In genomic region chr3:78134496-78134895, GRCh38 we compare ENCODE assay signal across 35 cellular contexts.
"Had no signal": no experiment of that assay in that cellular context is flagged by ENCODE, and none has a peak within 500 bp of the region (broad histone marks: within the 10 kb centered on the region; RNA-seq: fewer than 3 reads in every experiment).

No MANE protein-coding gene starts in this region.

- H3K27ac Mint-ChIP-seq: activated B cell treated with CpG ODN at 0.5 μM for 24 hours; activated CD4-positive, alpha-beta memory T cell treated with anti-CD3 and anti-CD28 coated beads for 36 hours; activated CD4-positive, alpha-beta T cell treated with anti-CD3 and anti-CD28 coated beads, Interleukin-2, amount 10 ng/mL, durations not matched to agents 24 days and 14 days; activated CD8-positive, alpha-beta T cell treated with anti-CD3 and anti-CD28 coated beads for 36 hours; activated naive CD4-positive, alpha-beta T cell treated with anti-CD3 and anti-CD28 coated beads for 36 hours; activated naive CD4-positive, alpha-beta T cell treated with anti-CD3 and anti-CD28 coated beads, Interleukin-2, amount 50 U/mL, for 72 hours; activated naive CD8-positive, alpha-beta T cell treated with anti-CD3 and anti-CD28 coated beads for 36 hours; activated T-cell treated with anti-CD3 and anti-CD28 coated beads, Interleukin-2, amount 50 U/mL, for 72 hours; activated T-helper 1 cell treated with anti-CD3 and anti-CD28 coated beads, Interleukin-12 subunit alpha, Interleukin-12 subunit beta, Interleukin-2, Interleukin-4 antibody, amounts not matched to agents 30 ng/mL and 10 ng/mL and 1 ng/mL, durations not matched to agents 14 hours and 24 hours and 36 hours; activated T-helper 17 cell treated with anti-CD3 and anti-CD28 coated beads, Interleukin-2, amount 50 U/mL, for 72 hours; T-helper 1 cell treated with Interleukin-12 subunit alpha and Interleukin-12 subunit beta and Interleukin-4 antibody, amounts not matched to agents 30 μg/mL and 1 μg/mL, for 36 hours; T-helper 2 cell treated with Interferon-gamma antibody and Interleukin-4, amounts not matched to agents 5 μg/mL and 100 μg/mL, for 36 hours had no signal

- H3K4me3 ChIP-seq: adrenal gland, body of pancreas, breast epithelium had no signal

- H3K4me1 ChIP-seq: adrenal gland, body of pancreas, breast epithelium had no signal

- H3K27ac ChIP-seq: adrenal gland, body of pancreas, brain microvascular endothelial cell, breast epithelium, VCaP had no signal

- H3K9me3 ChIP-seq: adrenal gland, body of pancreas, breast epithelium had no signal

- ATAC-seq: activated CD8-positive, alpha-beta T cell treated with anti-CD3 and anti-CD28 coated beads for 36 hours; activated naive CD4-positive, alpha-beta T cell treated with anti-CD3 and anti-CD28 coated beads, Interleukin-2, amount 50 U/mL, for 72 hours; activated T-cell treated with anti-CD3 and anti-CD28 coated beads, Interleukin-2, amount 50 U/mL, for 4 hours; activated T-cell treated with anti-CD3 and anti-CD28 coated beads, Interleukin-2, amount 50 U/mL, for 72 hours; activated T-helper 17 cell treated with anti-CD3 and anti-CD28 coated beads, Interleukin-2, amount 50 U/mL, for 72 hours; body of pancreas had no signal

- H3K27me3 Mint-ChIP-seq: activated B cell treated with CpG ODN at 0.5 μM for 24 hours; activated CD4-positive, alpha-beta memory T cell treated with anti-CD3 and anti-CD28 coated beads for 36 hours; activated CD4-positive, alpha-beta T cell treated with anti-CD3 and anti-CD28 coated beads, Interleukin-2, amount 10 ng/mL, durations not matched to agents 24 days and 14 days; activated CD8-positive, alpha-beta T cell treated with anti-CD3 and anti-CD28 coated beads for 36 hours; activated naive CD8-positive, alpha-beta T cell treated with anti-CD3 and anti-CD28 coated beads for 36 hours; activated T-helper 17 cell treated with anti-CD3 and anti-CD28 coated beads, Interleukin-2, amount 50 U/mL, for 72 hours had no signal

- H3K27me3 ChIP-seq: adrenal gland, body of pancreas, brain microvascular endothelial cell, breast epithelium had no signal

- DNase-seq: activated B cell treated with CpG ODN at 0.5 μM for 24 hours; activated CD4-positive, alpha-beta memory T cell treated with anti-CD3 and anti-CD28 coated beads for 36 hours; activated CD4-positive, alpha-beta T cell treated with anti-CD3 and anti-CD28 coated beads for 4 hours; activated CD4-positive, alpha-beta T cell treated with anti-CD3 and anti-CD28 coated beads, Interleukin-2, amount 10 ng/mL, durations not matched to agents 24 days and 14 days; activated CD4-positive, alpha-beta T cell treated with anti-CD3 and anti-CD28 coated beads, Interleukin-2, amount 50 U/mL, for 1 hour; activated CD4-positive, alpha-beta T cell treated with anti-CD3 and anti-CD28 coated beads, Interleukin-2, amount 50 U/mL, for 4 hours; activated CD4-positive, CD25-positive, alpha-beta regulatory T cell treated with anti-CD3 and anti-CD28 coated beads, Interleukin-2, amount 50 U/mL, for 72 hours; activated CD8-positive, alpha-beta memory T cell treated with anti-CD3 and anti-CD28 coated beads, Interleukin-2, amount 50 U/mL, for 4 hours; activated CD8-positive, alpha-beta T cell treated with anti-CD3 and anti-CD28 coated beads for 36 hours; activated effector memory CD4-positive, alpha-beta T cell treated with anti-CD3 and anti-CD28 coated beads, Interleukin-2, amount 50 U/mL, for 16 hours; activated gamma-delta T cell treated with Interleukin-2 at 50 U/mL for 16 hours; activated naive CD4-positive, alpha-beta T cell; activated naive CD4-positive, alpha-beta T cell treated with anti-CD3 and anti-CD28 coated beads for 36 hours; activated naive CD4-positive, alpha-beta T cell treated with anti-CD3 and anti-CD28 coated beads, Interleukin-2, amount 50 U/mL, for 16 hours; activated naive CD8-positive, alpha-beta T cell treated with anti-CD3 and anti-CD28 coated beads for 36 hours; activated T-cell treated with anti-CD3 and anti-CD28 coated beads for 4 hours; activated T-cell treated with anti-CD3 and anti-CD28 coated beads, Interleukin-2, amount 50 U/mL, for 1 hour; activated T-cell treated with anti-CD3 and anti-CD28 coated beads, Interleukin-2, amount 50 U/mL, for 4 hours; activated T-cell treated with anti-CD3 and anti-CD28 coated beads, Interleukin-2, amount 50 U/mL, for 72 hours; adrenal gland; amniotic stem cell; aorta; body of pancreas; brain microvascular endothelial cell; central memory CD4-positive, alpha-beta T cell; T-helper 1 cell; T-helper 2 cell; T-helper 9 cell had no signal

- H3K36me3 Mint-ChIP-seq: activated CD4-positive, alpha-beta memory T cell treated with anti-CD3 and anti-CD28 coated beads for 36 hours; activated naive CD4-positive, alpha-beta T cell treated with anti-CD3 and anti-CD28 coated beads, Interleukin-2, amount 50 U/mL, for 72 hours; activated naive CD8-positive, alpha-beta T cell treated with anti-CD3 and anti-CD28 coated beads for 36 hours had no signal

- H3K4me3 Mint-ChIP-seq: activated B cell treated with CpG ODN at 0.5 μM for 24 hours; activated CD4-positive, alpha-beta memory T cell treated with anti-CD3 and anti-CD28 coated beads for 36 hours; activated CD4-positive, alpha-beta T cell treated with anti-CD3 and anti-CD28 coated beads, Interleukin-2, amount 10 ng/mL, durations not matched to agents 24 days and 14 days; activated CD8-positive, alpha-beta T cell treated with anti-CD3 and anti-CD28 coated beads for 36 hours; activated naive CD4-positive, alpha-beta T cell treated with anti-CD3 and anti-CD28 coated beads for 36 hours; activated naive CD8-positive, alpha-beta T cell treated with anti-CD3 and anti-CD28 coated beads for 36 hours; activated T-cell treated with anti-CD3 and anti-CD28 coated beads, Interleukin-2, amount 50 U/mL, for 4 hours; activated T-cell treated with anti-CD3 and anti-CD28 coated beads, Interleukin-2, amount 50 U/mL, for 72 hours; activated T-helper 1 cell treated with anti-CD3 and anti-CD28 coated beads, Interleukin-12 subunit alpha, Interleukin-12 subunit beta, Interleukin-2, Interleukin-4 antibody, amounts not matched to agents 30 ng/mL and 10 ng/mL and 1 ng/mL, durations not matched to agents 14 hours and 24 hours and 36 hours; activated T-helper 17 cell treated with anti-CD3 and anti-CD28 coated beads, Interleukin-2, amount 50 U/mL, for 72 hours; T-helper 1 cell treated with Interleukin-12 subunit alpha and Interleukin-12 subunit beta and Interleukin-4 antibody, amounts not matched to agents 30 μg/mL and 1 μg/mL, for 36 hours; T-helper 2 cell treated with Interferon-gamma antibody and Interleukin-4, amounts not matched to agents 5 μg/mL and 100 μg/mL, for 36 hours had no signal

- H3K4me1 Mint-ChIP-seq: activated B cell treated with CpG ODN at 0.5 μM for 24 hours; activated CD4-positive, alpha-beta T cell treated with anti-CD3 and anti-CD28 coated beads, Interleukin-2, amount 10 ng/mL, durations not matched to agents 24 days and 14 days; activated naive CD8-positive, alpha-beta T cell treated with anti-CD3 and anti-CD28 coated beads for 36 hours; activated T-helper 17 cell treated with anti-CD3 and anti-CD28 coated beads, Interleukin-2, amount 50 U/mL, for 72 hours had no signal

- H3K36me3 ChIP-seq: adrenal gland, brain microvascular endothelial cell, breast epithelium had no signal
